8 cellular contexts compared by ENCODE assay signal in the genomic region with DNA sequence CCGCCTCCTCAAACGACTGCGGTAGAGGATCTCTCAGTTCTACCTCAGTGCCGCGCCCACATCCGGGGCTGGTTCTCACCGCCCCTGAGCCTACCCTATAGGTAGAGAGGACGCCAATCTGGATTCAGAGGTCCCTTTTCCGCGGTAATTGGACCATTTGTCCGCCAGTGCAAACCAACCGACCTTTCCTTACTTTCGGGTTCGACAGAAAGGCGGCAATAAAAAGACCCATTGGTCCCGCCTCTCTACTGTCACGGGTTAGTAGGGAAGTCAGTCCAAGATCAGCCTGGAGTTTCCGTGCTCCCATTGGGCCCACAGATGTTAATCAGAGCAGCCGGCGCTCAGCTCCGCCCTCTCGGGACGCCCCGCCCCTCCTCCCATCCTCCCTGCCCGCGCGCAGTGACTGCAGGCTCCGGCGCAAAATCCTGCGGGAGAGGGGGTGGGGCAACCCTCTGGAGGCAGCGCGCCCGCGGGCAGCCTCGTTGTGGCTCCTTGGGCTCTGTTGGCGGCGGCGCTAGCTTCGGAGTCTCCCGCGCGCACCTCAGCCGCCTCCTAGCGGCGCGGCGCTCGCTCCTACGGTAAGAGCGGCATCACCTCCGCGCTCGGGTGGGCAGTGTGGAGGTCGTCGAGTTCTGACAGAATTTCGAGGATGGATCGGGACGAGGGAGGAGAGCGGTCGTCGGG. TPM values are rescaled to one million over a fixed set of nuclear protein-coding genes. Genes with fewer than 3 reads are reported as not detected.
DNase-seq lines count a peak whose midpoint lies in the region; ATAC-seq lines count a peak whose summit lies in the region.

A gene (plus strand): TSS at position 380 of the 684 bp plus-strand sequence.
A gene with protein sequence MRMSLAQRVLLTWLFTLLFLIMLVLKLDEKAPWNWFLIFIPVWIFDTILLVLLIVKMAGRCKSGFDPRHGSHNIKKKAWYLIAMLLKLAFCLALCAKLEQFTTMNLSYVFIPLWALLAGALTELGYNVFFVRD (minus strand): TSS at position 41 of the 684 bp plus-strand sequence. CDS start 4,061 bp downstream, outside the sequence.

- H3K4me1 Mint-ChIP-seq in CD4-positive, CD25-positive, alpha-beta regulatory T cell = peaks cover 32 to 85% (median 74%) of the 10 kb centered on the region in 4 donors
- H3K4me1 Mint-ChIP-seq in dendritic cell treated with granulocyte-macrophage colony-stimulating factor and Interleukin-4, amounts not matched to agents 40 ng/mL and 50 ng/mL, for 4 days (ENCODE audit: low read depth) = peaks cover 67% of the 10 kb centered on the region

- H3K36me3 Mint-ChIP-seq in CD4-positive, CD25-positive, alpha-beta regulatory T cell = peaks cover 12% of the 10 kb centered on the region
- H3K36me3 Mint-ChIP-seq in dendritic cell treated with granulocyte-macrophage colony-stimulating factor and Interleukin-4, amounts not matched to agents 40 ng/mL and 50 ng/mL, for 4 days (ENCODE audit: low read depth) = peaks cover 46% of the 10 kb centered on the region

- peak within 1 kb of the TSS; percentile 94 to 98 (median 94) for H3K4me3 Mint-ChIP-seq in CD4-positive, CD25-positive, alpha-beta regulatory T cell
- peak within 1 kb of the TSS; percentile 98 for H3K4me3 Mint-ChIP-seq in dendritic cell treated with granulocyte-macrophage colony-stimulating factor and Interleukin-4, amounts not matched to agents 40 ng/mL and 50 ng/mL, for 4 days

- DNase-seq in CD4-positive, CD25-positive, alpha-beta regulatory T cell = peak; percentile 93 to 99 (median 96)
- DNase-seq in NCI-H748 treated with DMSO at 0.1 percent for 48 hours (lab: John Stamatoyannopoulos, UW) (peak; percentile 98), left lobe of liver (ENCODE audit: low spot score) (peak; percentile 100)
- DNase-seq in activated CD4-positive, alpha-beta T cell treated with anti-CD3 and anti-CD28 coated beads, Interleukin-2, amount 50 U/mL, for 24 hours (ENCODE audit: low read depth in 1 of 2, low spot score in 1 of 2) = peak; percentile 81 to 94
- DNase-seq in stimulated activated CD4-positive, alpha-beta T cell treated with anti-CD3 and anti-CD28 coated beads, Interleukin-2, amount 100 ng/mL, for 4 hours (ENCODE audit: low read depth) = peak; percentile 86

- H3K36me3 ChIP-seq in CD4-positive, CD25-positive, alpha-beta regulatory T cell (ENCODE audit: control insufficient read depth, insufficient read depth, low read length) = peaks cover 7% of the 10 kb centered on the region

- H3K27ac ChIP-seq in CD4-positive, CD25-positive, alpha-beta regulatory T cell (ENCODE audit: insufficient read depth, low read length, poor library complexity, severe bottlenecking) = peak within 1 kb of the TSS; percentile 83

- H3K4me3 ChIP-seq in CD4-positive, CD25-positive, alpha-beta regulatory T cell (ENCODE audit: low read depth, low read length) = peak within 1 kb of the TSS; percentile 96

- intact Hi-C loops in dendritic cell treated with granulocyte-macrophage colony-stimulating factor and Interleukin-4, amounts not matched to agents 40 ng/mL and 50 ng/mL, for 4 days (cut with micrococcal nuclease) = loop anchor here (2.0 to 5.0 kb wide), 4 partner anchors 14 to 108 kb away; a partner anchor contains a TSS

- H3K27me3 ChIP-seq in CD4-positive, CD25-positive, alpha-beta regulatory T cell (ENCODE audit: control insufficient read depth, insufficient read depth, low read length) = no peaks in the 10 kb centered on the region

- no peaks in the 10 kb centered on the region for H3K27me3 Mint-ChIP-seq in CD4-positive, CD25-positive, alpha-beta regulatory T cell
- no peaks in the 10 kb centered on the region for H3K27me3 Mint-ChIP-seq in dendritic cell treated with granulocyte-macrophage colony-stimulating factor and Interleukin-4, amounts not matched to agents 40 ng/mL and 50 ng/mL, for 4 days

- peak within 1 kb of the TSS; percentile 95 to 98 (median 97) for H3K27ac Mint-ChIP-seq in CD4-positive, CD25-positive, alpha-beta regulatory T cell
- peak within 1 kb of the TSS; percentile 97 for H3K27ac Mint-ChIP-seq in dendritic cell treated with granulocyte-macrophage colony-stimulating factor and Interleukin-4, amounts not matched to agents 40 ng/mL and 50 ng/mL, for 4 days

- H3K4me1 ChIP-seq in CD4-positive, CD25-positive, alpha-beta regulatory T cell (ENCODE audit: control insufficient read depth, insufficient read depth, low read length, poor library complexity, severe bottlenecking) = peaks cover 51% of the 10 kb centered on the region

- H3K9me3 Mint-ChIP-seq in CD4-positive, CD25-positive, alpha-beta regulatory T cell = peaks cover 0 to 2% (median 0%) of the 10 kb centered on the region in 7 donors
- H3K9me3 Mint-ChIP-seq in dendritic cell treated with granulocyte-macrophage colony-stimulating factor and Interleukin-4, amounts not matched to agents 40 ng/mL and 50 ng/mL, for 4 days = no peaks in the 10 kb centered on the region

- peak; percentile 91 to 92 for ATAC-seq in CD4-positive, CD25-positive, alpha-beta regulatory T cell (ENCODE audit: low read depth in 2 of 2)
- ATAC-seq in GM19395 (IDR thresholded peaks at IDR 0.05; ENCODE audit: unreplicated experiment) (peak; percentile 95), HG03565 (IDR thresholded peaks at IDR 0.05; ENCODE audit: unreplicated experiment) (peak; percentile 82), left lobe of liver (peak; percentile 91)

- no peaks in the 10 kb centered on the region for H3K9me3 ChIP-seq in CD4-positive, CD25-positive, alpha-beta regulatory T cell (ENCODE audit: control insufficient read depth in 2 of 2, low read length in 2 of 2)

RNA-seq across cellular contexts. Expression of the first gene that starts in this region (rescaled TPM):
- total RNA-seq in CD4-positive, CD25-positive, alpha-beta regulatory T cell = 77.9 TPM
- polyA plus RNA-seq in CD4-positive, CD25-positive, alpha-beta regulatory T cell = 10 to 100 TPM; 25.0 to 32.3 (median 28.7) TPM
- total RNA-seq in left lobe of liver = 3.3 TPM

RNA-seq across cellular contexts. Expression of the second gene that starts in this region (rescaled TPM):
- 5.2 TPM for total RNA-seq in CD4-positive, CD25-positive, alpha-beta regulatory T cell
- 10 to 100 TPM; 32.3 to 76.0 (median 55.9) TPM for polyA plus RNA-seq in CD4-positive, CD25-positive, alpha-beta regulatory T cell
- 5.3 TPM for total RNA-seq in left lobe of liver

Comparison
In these comparisons a context has a peak if more than half of its experiments do, and no peak if none do; other contexts are left out.
1. Peak in every context shown above with its lines: DNase-seq, ATAC-seq, H3K4me3 ChIP-seq and H3K27ac ChIP-seq.
2. RNA of the first gene that starts in this region (total RNA-seq): 77.9 TPM in CD4-positive, CD25-positive, alpha-beta regulatory T cell (single experiment); 3.3 TPM in left lobe of liver (single experiment); every median in the first group is over 10 times any median in the second.